Comparison of ENCODE assay signal across 14 cellular contexts in the genomic region with DNA sequence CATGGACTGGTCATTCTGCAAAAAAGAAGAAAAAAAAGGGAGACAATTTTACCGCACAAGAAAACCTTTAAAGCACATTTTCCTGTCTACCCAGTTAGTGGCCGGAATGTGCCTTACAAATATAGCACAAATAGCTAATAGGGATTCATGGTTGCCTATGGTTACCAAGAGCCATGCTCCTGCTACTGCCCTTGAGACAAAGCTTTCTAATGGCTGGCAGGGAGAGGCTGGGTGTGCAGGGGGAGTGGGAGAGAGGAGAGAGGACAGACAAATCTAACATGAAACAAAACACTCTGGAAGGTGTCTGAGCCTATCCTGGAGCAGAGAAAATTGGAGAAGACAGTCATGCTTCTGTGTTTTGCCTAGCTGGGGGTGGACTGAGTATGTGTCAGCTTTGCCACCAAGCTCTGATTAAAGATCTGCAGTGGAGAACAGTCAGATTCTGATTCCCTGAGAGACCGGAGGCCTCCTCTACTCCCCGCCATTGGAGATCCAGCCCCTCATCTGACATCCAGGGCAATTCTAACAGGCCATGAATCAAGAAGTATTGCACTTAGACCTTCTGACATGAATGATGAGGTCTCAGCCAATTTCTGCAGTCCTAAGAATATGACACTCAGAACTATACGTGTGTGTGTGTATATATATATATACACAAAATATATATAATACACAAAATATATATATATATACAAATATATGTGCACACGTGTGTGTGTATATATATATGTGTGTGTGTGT.
DNase-seq lines count a peak whose midpoint lies in the region; FAIRE-seq and TF ChIP-seq lines count a peak whose summit lies in the region.
"Had no signal": no experiment of that assay in that cellular context is flagged by ENCODE, and none has a peak within 500 bp of the region (broad histone marks: within the 10 kb centered on the region; RNA-seq: fewer than 3 reads in every experiment).

No MANE protein-coding gene starts in this region.

- FAIRE-seq in HTR-8/SVneo (lab: Jason Lieb, UNC), result no peak
- FAIRE-seq: small intestine had no signal

- peaks cover 17% of the 10 kb centered on the region for H3K4me1 ChIP-seq in mesodermal cell (ENCODE audit: control insufficient read depth, insufficient read depth, low read length, poor library complexity, severe bottlenecking)

- peak; percentile 5 for TF ChIP-seq CTCF in brain microvascular endothelial cell (IDR thresholded peaks at IDR 0.05; ENCODE audit: low read depth, low read length, missing control alignments)

- no peaks in the 10 kb centered on the region for H3K27me3 ChIP-seq in brain microvascular endothelial cell (replicated peaks)
- H3K27me3 ChIP-seq: tibial nerve had no signal

- no peak overlapping the region for H3K27ac ChIP-seq in brain microvascular endothelial cell
- peak overlapping the region; percentile 88 for H3K27ac ChIP-seq in mesodermal cell (ENCODE audit: low read depth, low read length, severe bottlenecking)
- H3K27ac ChIP-seq in substantia nigra (ENCODE audit: low read depth, low read length, poor library complexity, severe bottlenecking), result peak overlapping the region; percentile 67
- H3K27ac ChIP-seq: HL-60 had no signal

- in situ Hi-C loops in brain microvascular endothelial cell (cut with HindIII; ENCODE audit: low pct_ligation_motif_present, low sequenced_read_pairs), result no loop called here

- no peaks in the 10 kb centered on the region for H3K36me3 ChIP-seq in brain microvascular endothelial cell (replicated peaks)
- H3K36me3 ChIP-seq in mesodermal cell (ENCODE audit: control insufficient read depth, insufficient read depth, low read length), result no peaks in the 10 kb centered on the region
- H3K36me3 ChIP-seq: tibial nerve had no signal

- WGBS in mesodermal cell (ENCODE audit: insufficient coverage in 2 of 2), 2 experiments, result 66 to 100% methylated on average over 2 of the region's 6 CpGs

- DNase-seq in NCI-H1417 (lab: John Stamatoyannopoulos, UW) (peak in 2 of 3 experiments; percentile 32 to 58), NCI-H1417 treated with DMSO at 0.1 percent for 48 hours (lab: John Stamatoyannopoulos, UW) (no peak), brain microvascular endothelial cell (no peak), substantia nigra (lab: John Stamatoyannopoulos, UW) (peak in 13 of 49 donors; percentile 9 to 62 (median 39)), HTR-8/SVneo (ENCODE audit: insufficient read length, low spot score) (no peak), NCI-H1694 (lab: John Stamatoyannopoulos, UW) (no peak), glomerular visceral epithelial cell (ENCODE audit: extremely low spot score) (no peak)
- DNase-seq: activated CD4-positive, alpha-beta T cell treated with anti-CD3 and anti-CD28 coated beads, Interleukin-2, amount 10 ng/mL, durations not matched to agents 24 days and 14 days; mucosa of descending colon; NCI-H1105; small intestine had no signal

- H3K9me3 ChIP-seq in mesodermal cell (ENCODE audit: control insufficient read depth, low read length), result peaks cover 4% of the 10 kb centered on the region
- H3K9me3 ChIP-seq: mucosa of descending colon had no signal

- H3K4me3 ChIP-seq in brain microvascular endothelial cell (ENCODE audit: low read depth, low read length), result no peak overlapping the region
- no peak overlapping the region for H3K4me3 ChIP-seq in mesodermal cell (ENCODE audit: extremely low read depth, insufficient read depth, low read length, poor library complexity, severe bottlenecking)
- H3K4me3 ChIP-seq: mucosa of descending colon, tibial nerve had no signal

Comparison
In these comparisons a context has a peak if more than half of its experiments do, and no peak if none do; other contexts are left out.
1. DNase-seq: peak in NCI-H1417 (2 of 3); none in NCI-H1417 treated with DMSO at 0.1 percent for 48 hours (single experiment), brain microvascular endothelial cell (single experiment), HTR-8/SVneo (single experiment), NCI-H1694 (single experiment) and glomerular visceral epithelial cell (single experiment).